In the genomic region with DNA sequence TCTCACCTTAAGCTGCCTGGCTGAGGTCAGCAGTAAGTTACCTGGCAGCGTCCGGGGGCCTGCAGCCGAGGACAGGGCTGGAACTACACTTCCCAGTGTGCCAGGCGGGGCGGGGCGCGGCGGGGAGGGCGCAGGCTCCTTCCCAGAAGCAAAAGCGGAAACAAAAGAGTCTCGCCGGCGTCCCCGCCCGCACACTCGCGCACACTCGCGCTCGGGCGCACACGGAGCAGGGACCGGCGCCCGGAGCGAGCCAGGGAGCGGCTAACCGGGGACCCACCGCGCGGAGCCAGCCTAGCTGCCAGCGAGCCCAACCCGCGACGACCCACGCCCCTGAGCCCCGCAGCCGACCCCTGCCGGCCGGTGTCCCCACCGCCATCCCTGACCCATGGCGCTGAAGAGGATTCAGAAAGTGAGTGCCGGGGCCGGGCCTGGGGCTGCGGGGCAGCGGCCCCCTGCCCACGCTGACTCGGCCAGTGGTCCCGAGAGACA, we compare ENCODE assay signal across 8 cellular contexts. TPM values are rescaled to one million over a fixed set of nuclear protein-coding genes. Genes with fewer than 3 reads are reported as not detected.
A peak's percentile ranks its signal among the peaks of the same experiment; 100 is the strongest.
DNase-seq lines count a peak whose midpoint lies in the region; ATAC-seq, FAIRE-seq and TF ChIP-seq lines count a peak whose summit lies in the region.

A gene (plus strand): TSS at position 190 of the 489 bp plus-strand sequence. CDS start 196 bp downstream, at position 386.

- FAIRE-seq in endothelial cell of umbilical vein (lab: Jason Lieb, UNC), result peak; percentile 74

- intact Hi-C loops in CD8-positive, alpha-beta T cell (cut with DNase I, micrococcal nuclease), result loop anchor here (1.0 to 2.0 kb wide), 4 partner anchors 36 to 66 kb away; a partner anchor contains a TSS
- intact Hi-C loops in endothelial cell of umbilical vein (cut with micrococcal nuclease), result loop anchor here (1.0 kb wide), 2 partner anchors 50 to 66 kb away; a partner anchor contains a TSS

- no peaks in the 10 kb centered on the region for H4K20me1 ChIP-seq in endothelial cell of umbilical vein (replicated peaks; ENCODE audit: control insufficient read depth, extremely low read depth, insufficient read depth, low read length)

- no peaks in the 10 kb centered on the region for H3K27me3 ChIP-seq in CD8-positive, alpha-beta T cell (ENCODE audit: insufficient read depth, low read length)
- H3K27me3 ChIP-seq in NT2/D1 (ENCODE audit: insufficient read depth, insufficient read length) (no peaks in the 10 kb centered on the region), endothelial cell of umbilical vein (ENCODE audit: control insufficient read depth in 2 of 2, insufficient read depth in 2 of 2, low read length in 2 of 2) (peaks cover 16 to 23% of the 10 kb centered on the region in 2 experiments)

- H3K4me1 ChIP-seq in CD8-positive, alpha-beta T cell (ENCODE audit: insufficient read depth, low read length), result peaks cover 22% of the 10 kb centered on the region
- H3K4me1 ChIP-seq in NT2/D1 (ENCODE audit: insufficient read depth, insufficient read length) (no peaks in the 10 kb centered on the region), endothelial cell of umbilical vein (ENCODE audit: control insufficient read depth, extremely low read depth, insufficient read depth, low read length) (peaks cover 5% of the 10 kb centered on the region)

- H2AFZ ChIP-seq in endothelial cell of umbilical vein (ENCODE audit: low read depth, low read length), result peak within 1 kb of the TSS; percentile 94

- no peaks in the 10 kb centered on the region for H3K9me3 ChIP-seq in CD8-positive, alpha-beta T cell (ENCODE audit: low read length)
- H3K9me3 ChIP-seq in NT2/D1 (ENCODE audit: insufficient read depth, low read length), result no peaks in the 10 kb centered on the region
- H3K9me3 ChIP-seq in endothelial cell of umbilical vein (replicated peaks; ENCODE audit: control insufficient read depth, insufficient read depth, low read length), result no peaks in the 10 kb centered on the region

- peaks cover 38% of the 10 kb centered on the region for H3K4me1 Mint-ChIP-seq in CD8-positive, alpha-beta T cell (ENCODE audit: low read depth)

- H3K4me3 Mint-ChIP-seq in CD8-positive, alpha-beta T cell, result peak within 1 kb of the TSS; percentile 91

- BruUV-seq in endothelial cell of umbilical vein (replicated peaks; lab: Mats Ljungman, UMichigan), result no TSS peak

- TF ChIP-seq CTCF in CD8-positive, alpha-beta T cell (IDR thresholded peaks at IDR 0.05), result no peak
- TF ChIP-seq CTCF in endothelial cell of umbilical vein (IDR thresholded peaks at IDR 0.05; ENCODE audit: extremely low read depth in 1 of 2, insufficient read depth in 1 of 2, low read depth in 1 of 2, low read length in 2 of 2), result no peak

- peaks cover 3% of the 10 kb centered on the region for H3K27me3 Mint-ChIP-seq in CD8-positive, alpha-beta T cell (ENCODE audit: low read depth)

- POLR2A ChIA-PET in CD8-positive, alpha-beta T cell (lab: Charles Lee), result interaction anchor here (1.0 to 2.1 kb wide), 3 partner anchors 13 to 66 kb away, joined by 3 to 20 read pairs (median 8); a partner anchor contains a TSS
- POLR2A ChIA-PET in endothelial cell of umbilical vein (lab: Charles Lee), result interaction anchor here (0.6 to 1.4 kb wide), 3 partner anchors 50 to 245 kb away, joined by 3 to 6 read pairs (median 6); a partner anchor contains a TSS

- H3K9ac ChIP-seq in NT2/D1 (ENCODE audit: insufficient read length, low read depth) (peak within 1 kb of the TSS; percentile 85), endothelial cell of umbilical vein (replicated peaks; ENCODE audit: extremely low read depth, insufficient read depth, low read length) (peak within 1 kb of the TSS; percentile 82)

- peak; percentile 55 to 89 (median 79) for DNase-seq in CD8-positive, alpha-beta T cell
- DNase-seq in NT2/D1 (ENCODE audit: low read depth, low spot score), result peak; percentile 32
- peak; percentile 86 for DNase-seq in activated CD8-positive, alpha-beta memory T cell treated with anti-CD3 and anti-CD28 coated beads, Interleukin-2, amount 50 U/mL, for 4 hours
- peak; percentile 69 for DNase-seq in endothelial cell of umbilical vein (ENCODE audit: low read depth, low spot score)
- DNase-seq in midbrain (lab: John Stamatoyannopoulos, UW), result peak; percentile 84
- peak; percentile 81 to 86 for DNase-seq in stimulated activated CD8-positive, alpha-beta memory T cell treated with anti-CD3 and anti-CD28 coated beads, Interleukin-2, amount 100 ng/mL, for 48 hours (ENCODE audit: low read depth in 2 of 2)

- dilution Hi-C loops in endothelial cell of umbilical vein (cut with MboI; ENCODE audit: extremely low pct_ligation_motif_present, low sequenced_read_pairs), result no loop called here

- peak; percentile 92 for TF ChIP-seq POLR2A in endothelial cell of umbilical vein (IDR thresholded peaks at IDR 0.05; ENCODE audit: low read depth, low read length)

- peaks cover 10% of the 10 kb centered on the region for H3K36me3 Mint-ChIP-seq in CD8-positive, alpha-beta T cell

- ATAC-seq in CD8-positive, alpha-beta T cell, result peak; percentile 97
- ATAC-seq in GM19438 (IDR thresholded peaks at IDR 0.05; ENCODE audit: low read depth, unreplicated experiment) (peak; percentile 97), HG03571 (IDR thresholded peaks at IDR 0.05; ENCODE audit: unreplicated experiment) (peak; percentile 98)

- peak within 1 kb of the TSS; percentile 87 for H3K4me2 ChIP-seq in endothelial cell of umbilical vein (ENCODE audit: insufficient read depth, low read length)

- H3K9me1 ChIP-seq in endothelial cell of umbilical vein (replicated peaks; ENCODE audit: control insufficient read depth, extremely low read depth, insufficient read depth, low read length), result no peaks in the 10 kb centered on the region

- peaks cover 30% of the 10 kb centered on the region for H3K79me2 ChIP-seq in endothelial cell of umbilical vein (ENCODE audit: control insufficient read depth, insufficient read depth, low read length)

- no peaks in the 10 kb centered on the region for H3K9me3 Mint-ChIP-seq in CD8-positive, alpha-beta T cell

- CTCF ChIA-PET in CD8-positive, alpha-beta T cell (lab: Charles Lee), result interaction anchor here (1.4 to 1.6 kb wide), 2 partner anchors 44 to 50 kb away, joined by 3 to 4 read pairs; no protein-coding TSS in a partner anchor
- CTCF ChIA-PET in endothelial cell of umbilical vein (lab: Charles Lee), result interaction anchor here (0.8 to 1.2 kb wide), 3 partner anchors 35 to 60 kb away, joined by 3 to 4 read pairs (median 3); no protein-coding TSS in a partner anchor

- no peaks in the 10 kb centered on the region for H3K36me3 ChIP-seq in CD8-positive, alpha-beta T cell (ENCODE audit: insufficient read depth, low read length)
- H3K36me3 ChIP-seq in NT2/D1 (ENCODE audit: insufficient read depth, insufficient read length, low read length), result peaks cover 5% of the 10 kb centered on the region
- no peaks in the 10 kb centered on the region for H3K36me3 ChIP-seq in endothelial cell of umbilical vein (ENCODE audit: control insufficient read depth in 2 of 2, extremely low read depth in 1 of 2, insufficient read depth in 2 of 2, low read length in 2 of 2)

- peak within 1 kb of the TSS; percentile 65 for H3K27ac ChIP-seq in CD8-positive, alpha-beta T cell (ENCODE audit: low read depth, low read length)
- H3K27ac ChIP-seq in endothelial cell of umbilical vein (ENCODE audit: insufficient read depth, low read depth, low read length), result peak within 1 kb of the TSS; percentile 48

- peak within 1 kb of the TSS; percentile 88 for H3K27ac Mint-ChIP-seq in CD8-positive, alpha-beta T cell

- peak within 1 kb of the TSS; percentile 87 for H3K4me3 ChIP-seq in CD8-positive, alpha-beta T cell (ENCODE audit: low read depth, low read length)
- H3K4me3 ChIP-seq in NT2/D1 (ENCODE audit: insufficient read length, low read depth) (peak within 1 kb of the TSS; percentile 81), endothelial cell of umbilical vein (replicated peaks in 1 of 3; ENCODE audit: insufficient read depth in 1 of 3, low read depth in 1 of 3, low read length in 3 of 3) (peak within 1 kb of the TSS; percentile 65 to 82 (median 73))

TF ChIP-seq in endothelial cell of umbilical vein, 7 proteins besides CTCF, POLR2A, EP300 and RAD21:
- no peak for TF ChIP-seq FOS (IDR thresholded peaks at IDR 0.05; ENCODE audit: borderline replicate concordance, insufficient read depth, low read length)
- peak; percentile 92 for TF ChIP-seq POLR2AphosphoS5 (IDR thresholded peaks at IDR 0.05; ENCODE audit: insufficient read depth, low read depth, low read length)
- TF ChIP-seq JUN (IDR thresholded peaks at IDR 0.05; ENCODE audit: borderline replicate concordance, insufficient read depth, insufficient read length, low read depth), result no peak
- TF ChIP-seq, protein P1, sequence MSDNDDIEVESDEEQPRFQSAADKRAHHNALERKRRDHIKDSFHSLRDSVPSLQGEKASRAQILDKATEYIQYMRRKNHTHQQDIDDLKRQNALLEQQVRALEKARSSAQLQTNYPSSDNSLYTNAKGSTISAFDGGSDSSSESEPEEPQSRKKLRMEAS (IDR thresholded peaks at IDR 0.05; ENCODE audit: insufficient read depth, insufficient read length), result no peak
- no peak for TF ChIP-seq EZH2 (IDR thresholded peaks at IDR 0.05; ENCODE audit: borderline replicate concordance, low read depth, low read length, severe bottlenecking)
- TF ChIP-seq MYC (IDR thresholded peaks at IDR 0.05; ENCODE audit: low read depth, low read length), result no peak
TF ChIP-seq in endothelial cell of umbilical vein: peak in this region for 1.

RNA-seq across cellular contexts. Expression of the gene that starts here (rescaled TPM):
- total RNA-seq in CD8-positive, alpha-beta T cell, result 1 to 10 TPM; 8.8 to 9.4 TPM
- total RNA-seq in endothelial cell of umbilical vein, result 14.5 and 16.9 TPM in 2 replicates
- polyA plus RNA-seq in endothelial cell of umbilical vein, result 10.6 and 13.5 TPM in 2 replicates
- 12.2 and 12.4 TPM in 2 replicates for polyA plus RNA-seq in endothelial cell of umbilical vein (2011; cell fraction: cytosol; rRNA removed)
- polyA plus RNA-seq in endothelial cell of umbilical vein (2011; cell fraction: nucleus; rRNA removed), result 7.5 and 10.9 TPM in 2 replicates
- 17.3 and 17.9 TPM in 2 replicates for polyA plus RNA-seq in endothelial cell of umbilical vein (2012)
- polyA minus RNA-seq in endothelial cell of umbilical vein, result 5.0 and 5.8 TPM in 2 replicates
- polyA minus RNA-seq in endothelial cell of umbilical vein (2011; cell fraction: cytosol; rRNA and poly(A)+ RNA removed), result 5.9 TPM
- polyA minus RNA-seq in endothelial cell of umbilical vein (2011; cell fraction: nucleus; rRNA and poly(A)+ RNA removed), result 8.3 and 12.7 TPM in 2 replicates

Comparison
In these comparisons a context has a peak if more than half of its experiments do, and no peak if none do; other contexts are left out.
1. Peak in every context shown above with its lines: DNase-seq, ATAC-seq, H3K4me3 ChIP-seq and H3K27ac ChIP-seq.
2. DNase-seq: peak in every context shown above with its lines; median percentile 86 in activated CD8-positive, alpha-beta memory T cell treated with anti-CD3 and anti-CD28 coated beads, Interleukin-2, amount 50 U/mL, for 4 hours; 84 in midbrain; 84 in stimulated activated CD8-positive, alpha-beta memory T cell treated with anti-CD3 and anti-CD28 coated beads, Interleukin-2, amount 100 ng/mL, for 48 hours; 79 in CD8-positive, alpha-beta T cell; 69 in endothelial cell of umbilical vein; 32 in NT2/D1.